Comparison of ENCODE assay signal across 1 cellular context in the genomic region with DNA sequence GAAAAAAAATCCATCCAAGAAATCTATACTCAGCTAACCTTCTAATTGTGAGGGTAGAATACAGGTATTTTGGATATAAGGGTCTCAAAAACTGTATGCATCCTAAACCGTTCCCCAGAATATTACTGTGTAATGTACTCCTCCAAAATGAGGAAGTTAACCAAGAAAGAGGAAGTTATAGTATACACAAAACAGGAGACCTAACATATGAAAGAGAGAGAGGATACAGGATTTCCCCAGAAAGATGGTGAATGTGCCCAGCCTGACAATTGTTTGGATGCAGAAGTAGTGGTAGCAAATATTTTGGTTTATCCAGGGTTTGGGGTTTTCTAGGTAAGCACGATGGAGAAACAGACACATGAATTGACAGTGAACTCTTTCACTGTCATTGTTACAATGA.
TF ChIP-seq lines count a peak whose summit lies in the region.

No MANE protein-coding gene starts in this region.

TF ChIP-seq in HepG2, 621 proteins besides CTCF, POLR2A, EP300 and RAD21 (continued from another document):
- TF ChIP-seq, protein P1, sequence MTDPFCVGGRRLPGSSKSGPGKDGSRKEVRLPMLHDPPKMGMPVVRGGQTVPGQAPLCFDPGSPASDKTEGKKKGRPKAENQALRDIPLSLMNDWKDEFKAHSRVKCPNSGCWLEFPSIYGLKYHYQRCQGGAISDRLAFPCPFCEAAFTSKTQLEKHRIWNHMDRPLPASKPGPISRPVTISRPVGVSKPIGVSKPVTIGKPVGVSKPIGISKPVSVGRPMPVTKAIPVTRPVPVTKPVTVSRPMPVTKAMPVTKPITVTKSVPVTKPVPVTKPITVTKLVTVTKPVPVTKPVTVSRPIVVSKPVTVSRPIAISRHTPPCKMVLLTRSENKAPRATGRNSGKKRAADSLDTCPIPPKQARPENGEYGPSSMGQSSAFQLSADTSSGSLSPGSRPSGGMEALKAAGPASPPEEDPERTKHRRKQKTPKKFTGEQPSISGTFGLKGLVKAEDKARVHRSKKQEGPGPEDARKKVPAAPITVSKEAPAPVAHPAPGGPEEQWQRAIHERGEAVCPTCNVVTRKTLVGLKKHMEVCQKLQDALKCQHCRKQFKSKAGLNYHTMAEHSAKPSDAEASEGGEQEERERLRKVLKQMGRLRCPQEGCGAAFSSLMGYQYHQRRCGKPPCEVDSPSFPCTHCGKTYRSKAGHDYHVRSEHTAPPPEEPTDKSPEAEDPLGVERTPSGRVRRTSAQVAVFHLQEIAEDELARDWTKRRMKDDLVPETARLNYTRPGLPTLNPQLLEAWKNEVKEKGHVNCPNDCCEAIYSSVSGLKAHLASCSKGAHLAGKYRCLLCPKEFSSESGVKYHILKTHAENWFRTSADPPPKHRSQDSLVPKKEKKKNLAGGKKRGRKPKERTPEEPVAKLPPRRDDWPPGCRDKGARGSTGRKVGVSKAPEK (CRISPR knock-in tag; IDR thresholded peaks at IDR 0.05; ENCODE audit: borderline replicate concordance) = no peak
- TF ChIP-seq ZNF160 (CRISPR knock-in tag; IDR thresholded peaks at IDR 0.05) = no peak
- TF ChIP-seq NR2C2 (CRISPR knock-in tag; IDR thresholded peaks at IDR 0.05; ENCODE audit: borderline replicate concordance) = no peak
- TF ChIP-seq, protein P2, sequence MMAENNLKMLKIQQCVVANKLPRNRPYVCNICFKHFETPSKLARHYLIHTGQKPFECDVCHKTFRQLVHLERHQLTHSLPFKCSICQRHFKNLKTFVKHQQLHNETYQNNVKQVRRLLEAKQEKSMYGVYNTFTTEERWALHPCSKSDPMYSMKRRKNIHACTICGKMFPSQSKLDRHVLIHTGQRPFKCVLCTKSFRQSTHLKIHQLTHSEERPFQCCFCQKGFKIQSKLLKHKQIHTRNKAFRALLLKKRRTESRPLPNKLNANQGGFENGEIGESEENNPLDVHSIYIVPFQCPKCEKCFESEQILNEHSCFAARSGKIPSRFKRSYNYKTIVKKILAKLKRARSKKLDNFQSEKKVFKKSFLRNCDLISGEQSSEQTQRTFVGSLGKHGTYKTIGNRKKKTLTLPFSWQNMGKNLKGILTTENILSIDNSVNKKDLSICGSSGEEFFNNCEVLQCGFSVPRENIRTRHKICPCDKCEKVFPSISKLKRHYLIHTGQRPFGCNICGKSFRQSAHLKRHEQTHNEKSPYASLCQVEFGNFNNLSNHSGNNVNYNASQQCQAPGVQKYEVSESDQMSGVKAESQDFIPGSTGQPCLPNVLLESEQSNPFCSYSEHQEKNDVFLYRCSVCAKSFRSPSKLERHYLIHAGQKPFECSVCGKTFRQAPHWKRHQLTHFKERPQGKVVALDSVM (CRISPR knock-in tag; IDR thresholded peaks at IDR 0.05) = no peak
- TF ChIP-seq, protein P3, sequence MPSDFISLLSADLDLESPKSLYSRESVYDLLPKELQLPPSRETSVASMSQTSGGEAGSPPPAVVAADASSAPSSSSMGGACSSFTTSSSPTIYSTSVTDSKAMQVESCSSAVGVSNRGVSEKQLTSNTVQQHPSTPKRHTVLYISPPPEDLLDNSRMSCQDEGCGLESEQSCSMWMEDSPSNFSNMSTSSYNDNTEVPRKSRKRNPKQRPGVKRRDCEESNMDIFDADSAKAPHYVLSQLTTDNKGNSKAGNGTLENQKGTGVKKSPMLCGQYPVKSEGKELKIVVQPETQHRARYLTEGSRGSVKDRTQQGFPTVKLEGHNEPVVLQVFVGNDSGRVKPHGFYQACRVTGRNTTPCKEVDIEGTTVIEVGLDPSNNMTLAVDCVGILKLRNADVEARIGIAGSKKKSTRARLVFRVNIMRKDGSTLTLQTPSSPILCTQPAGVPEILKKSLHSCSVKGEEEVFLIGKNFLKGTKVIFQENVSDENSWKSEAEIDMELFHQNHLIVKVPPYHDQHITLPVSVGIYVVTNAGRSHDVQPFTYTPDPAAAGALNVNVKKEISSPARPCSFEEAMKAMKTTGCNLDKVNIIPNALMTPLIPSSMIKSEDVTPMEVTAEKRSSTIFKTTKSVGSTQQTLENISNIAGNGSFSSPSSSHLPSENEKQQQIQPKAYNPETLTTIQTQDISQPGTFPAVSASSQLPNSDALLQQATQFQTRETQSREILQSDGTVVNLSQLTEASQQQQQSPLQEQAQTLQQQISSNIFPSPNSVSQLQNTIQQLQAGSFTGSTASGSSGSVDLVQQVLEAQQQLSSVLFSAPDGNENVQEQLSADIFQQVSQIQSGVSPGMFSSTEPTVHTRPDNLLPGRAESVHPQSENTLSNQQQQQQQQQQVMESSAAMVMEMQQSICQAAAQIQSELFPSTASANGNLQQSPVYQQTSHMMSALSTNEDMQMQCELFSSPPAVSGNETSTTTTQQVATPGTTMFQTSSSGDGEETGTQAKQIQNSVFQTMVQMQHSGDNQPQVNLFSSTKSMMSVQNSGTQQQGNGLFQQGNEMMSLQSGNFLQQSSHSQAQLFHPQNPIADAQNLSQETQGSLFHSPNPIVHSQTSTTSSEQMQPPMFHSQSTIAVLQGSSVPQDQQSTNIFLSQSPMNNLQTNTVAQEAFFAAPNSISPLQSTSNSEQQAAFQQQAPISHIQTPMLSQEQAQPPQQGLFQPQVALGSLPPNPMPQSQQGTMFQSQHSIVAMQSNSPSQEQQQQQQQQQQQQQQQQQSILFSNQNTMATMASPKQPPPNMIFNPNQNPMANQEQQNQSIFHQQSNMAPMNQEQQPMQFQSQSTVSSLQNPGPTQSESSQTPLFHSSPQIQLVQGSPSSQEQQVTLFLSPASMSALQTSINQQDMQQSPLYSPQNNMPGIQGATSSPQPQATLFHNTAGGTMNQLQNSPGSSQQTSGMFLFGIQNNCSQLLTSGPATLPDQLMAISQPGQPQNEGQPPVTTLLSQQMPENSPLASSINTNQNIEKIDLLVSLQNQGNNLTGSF (CRISPR knock-in tag; IDR thresholded peaks at IDR 0.05) = no peak
- no peak for TF ChIP-seq ZNF589 (CRISPR knock-in tag; conservative IDR thresholded peaks at IDR 0.05)
- TF ChIP-seq SSRP1 (CRISPR knock-in tag; IDR thresholded peaks at IDR 0.05) = no peak
- TF ChIP-seq NCOR1 (IDR thresholded peaks at IDR 0.05; ENCODE audit: borderline replicate concordance, low read length) = no peak
